ENCODE assay signal across 8 cellular contexts in genomic region chr2:101223814-101224231, GRCh38. TPM values are rescaled to one million over a fixed set of nuclear protein-coding genes. Genes with fewer than 3 reads are reported as not detected.
DNase-seq lines count a peak whose midpoint lies in the region; ATAC-seq, FAIRE-seq and TF ChIP-seq lines count a peak whose summit lies in the region.

No MANE protein-coding gene starts in this region.

- ATAC-seq in GM21786 (IDR thresholded peaks at IDR 0.05; ENCODE audit: unreplicated experiment) = peak; percentile 99

- no peak for FAIRE-seq in small intestine (lab: Jason Lieb, UNC)

- H3K4me1 ChIP-seq in small intestine (ENCODE audit: control insufficient read depth in 2 of 2, insufficient read depth in 1 of 2, low read depth in 1 of 2, low read length in 1 of 2) (no peaks in the 10 kb centered on the region), A673 (ENCODE audit: insufficient read depth, low read length, poor library complexity, severe bottlenecking) (no peaks in the 10 kb centered on the region)

- no peaks in the 10 kb centered on the region for H3K27me3 ChIP-seq in MG63
- H3K27me3 ChIP-seq in small intestine (ENCODE audit: control insufficient read depth in 2 of 2, insufficient read depth in 2 of 2, low read length in 2 of 2) = no peaks in the 10 kb centered on the region
- H3K27me3 ChIP-seq in A673 (replicated peaks; ENCODE audit: insufficient read depth, low read depth, low read length, poor library complexity) = no peaks in the 10 kb centered on the region

- H3K4me3 ChIP-seq in MG63 (no peak overlapping the region), small intestine (ENCODE audit: low read depth in 1 of 2, low read length in 2 of 2) (no peak overlapping the region), A673 (ENCODE audit: low read depth, low read length, poor library complexity, severe bottlenecking) (no peak overlapping the region)

- no peaks in the 10 kb centered on the region for H3K36me3 ChIP-seq in MG63
- no peaks in the 10 kb centered on the region for H3K36me3 ChIP-seq in small intestine (ENCODE audit: control insufficient read depth in 2 of 2, insufficient read depth in 2 of 2, low read length in 2 of 2)
- no peaks in the 10 kb centered on the region for H3K36me3 ChIP-seq in A673 (ENCODE audit: insufficient read depth, low read length, poor library complexity, severe bottlenecking)

- DNase-seq in GM10248 (ENCODE audit: extremely low spot score) (peak; percentile 49), MG63 (peak; percentile 11), small intestine (peak; percentile 67), DMS153 (lab: John Stamatoyannopoulos, UW) (no peak), A673 (ENCODE audit: low spot score) (no peak), GOT3 (lab: John Stamatoyannopoulos, UW) (no peak)
- peak; percentile 63 for DNase-seq in activated CD8-positive, alpha-beta memory T cell treated with anti-CD3 and anti-CD28 coated beads for 24 hours

- H3K27ac ChIP-seq in small intestine (ENCODE audit: low read depth in 1 of 2, low read length in 1 of 2) = peak overlapping the region in 1 of 2 donors; percentile 2
- no peak overlapping the region for H3K27ac ChIP-seq in A673 (ENCODE audit: low read depth, low read length, poor library complexity, severe bottlenecking)

- CTCF ChIA-PET in GM10248 (lab: Yijun Ruan, JAX) = interaction anchor here (1.1 to 1.7 kb wide), 2 partner anchors 10 to 19 kb away, joined by 4 to 7 read pairs; no protein-coding TSS in a partner anchor
- CTCF ChIA-PET in A673 (lab: Charles Lee) = no interaction called here

- intact Hi-C loops in A673 (cut with micrococcal nuclease; ENCODE audit: unreplicated experiment) = no loop called here

- TF ChIP-seq CTCF in GM10248 (IDR thresholded peaks at IDR 0.05; ENCODE audit: control extremely low read depth, extremely low read depth, low read depth, missing control alignments) (no peak), A673 (conservative IDR thresholded peaks at IDR 0.05; ENCODE audit: low read depth, low read length) (no peak)

- BruUV-seq in A673 (replicated peaks; lab: Mats Ljungman, UMichigan) = no TSS peak

- H3K9me3 ChIP-seq in MG63 (no peaks in the 10 kb centered on the region), small intestine (ENCODE audit: control insufficient read depth, low read depth) (no peaks in the 10 kb centered on the region), A673 (ENCODE audit: low read depth, low read length, poor library complexity, severe bottlenecking) (no peaks in the 10 kb centered on the region)

- POLR2A ChIA-PET in GM10248 (lab: Yijun Ruan, JAX) = interaction anchor here (0.6 kb wide), 1 partner anchor 164 kb away, joined by 3 read pairs; no protein-coding TSS in a partner anchor
- POLR2A ChIA-PET in A673 (lab: Charles Lee; ENCODE audit: low non-redundant PET) = no interaction called here

- WGBS in small intestine, 3 donors = 62 to 86% (median 69%) methylated on average over 7 of the region's 7 CpGs

RNA-seq across cellular contexts. Expression of gene CNOT11, which starts 28.9 kb away (rescaled TPM):
- total RNA-seq in MG63 (2014; rRNA removed; shearing (Covaris generic); ENCODE audit: low replicate concordance) = 52.6 and 64.1 TPM in 2 replicates
- polyA plus RNA-seq in small intestine = 10 to 100 TPM; 22.4 to 29.5 (median 26.2) TPM
- 51.7 and 53.7 TPM in 2 replicates for total RNA-seq in A673 (2021)

Comparison
In these comparisons a context has a peak if more than half of its experiments do, and no peak if none do; other contexts are left out.
1. DNase-seq: peak in GM10248 (single experiment), MG63 (single experiment), activated CD8-positive, alpha-beta memory T cell treated with anti-CD3 and anti-CD28 coated beads for 24 hours (single experiment) and small intestine (single experiment); none in DMS153 (single experiment), A673 (single experiment) and GOT3 (single experiment).